1 cellular context compared by ENCODE assay signal in the genomic region with DNA sequence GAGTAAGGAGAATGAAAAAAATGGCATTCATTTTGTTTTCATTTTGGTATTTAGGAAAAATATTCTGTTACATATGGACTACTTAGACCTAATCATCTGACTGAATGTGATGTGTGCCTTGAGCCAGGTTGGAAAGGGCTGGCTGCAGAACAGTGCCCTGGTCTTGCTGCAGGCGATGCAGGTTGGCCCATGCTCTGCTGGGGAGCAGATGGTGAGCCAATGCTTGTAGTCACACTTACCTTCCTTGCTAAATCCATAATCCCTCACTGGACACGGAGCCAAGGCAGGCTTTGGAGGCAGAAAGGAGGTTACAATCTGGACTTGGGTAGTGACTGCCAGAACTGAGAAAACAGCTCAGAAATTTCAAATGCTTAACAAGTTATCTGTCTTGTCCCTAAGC.
TF ChIP-seq lines count a peak whose summit lies in the region.

No MANE protein-coding gene starts in this region.

TF ChIP-seq in GM23338, 12 proteins besides CTCF, POLR2A, EP300 and RAD21 (continued from another document):
- TF ChIP-seq, protein P1, sequence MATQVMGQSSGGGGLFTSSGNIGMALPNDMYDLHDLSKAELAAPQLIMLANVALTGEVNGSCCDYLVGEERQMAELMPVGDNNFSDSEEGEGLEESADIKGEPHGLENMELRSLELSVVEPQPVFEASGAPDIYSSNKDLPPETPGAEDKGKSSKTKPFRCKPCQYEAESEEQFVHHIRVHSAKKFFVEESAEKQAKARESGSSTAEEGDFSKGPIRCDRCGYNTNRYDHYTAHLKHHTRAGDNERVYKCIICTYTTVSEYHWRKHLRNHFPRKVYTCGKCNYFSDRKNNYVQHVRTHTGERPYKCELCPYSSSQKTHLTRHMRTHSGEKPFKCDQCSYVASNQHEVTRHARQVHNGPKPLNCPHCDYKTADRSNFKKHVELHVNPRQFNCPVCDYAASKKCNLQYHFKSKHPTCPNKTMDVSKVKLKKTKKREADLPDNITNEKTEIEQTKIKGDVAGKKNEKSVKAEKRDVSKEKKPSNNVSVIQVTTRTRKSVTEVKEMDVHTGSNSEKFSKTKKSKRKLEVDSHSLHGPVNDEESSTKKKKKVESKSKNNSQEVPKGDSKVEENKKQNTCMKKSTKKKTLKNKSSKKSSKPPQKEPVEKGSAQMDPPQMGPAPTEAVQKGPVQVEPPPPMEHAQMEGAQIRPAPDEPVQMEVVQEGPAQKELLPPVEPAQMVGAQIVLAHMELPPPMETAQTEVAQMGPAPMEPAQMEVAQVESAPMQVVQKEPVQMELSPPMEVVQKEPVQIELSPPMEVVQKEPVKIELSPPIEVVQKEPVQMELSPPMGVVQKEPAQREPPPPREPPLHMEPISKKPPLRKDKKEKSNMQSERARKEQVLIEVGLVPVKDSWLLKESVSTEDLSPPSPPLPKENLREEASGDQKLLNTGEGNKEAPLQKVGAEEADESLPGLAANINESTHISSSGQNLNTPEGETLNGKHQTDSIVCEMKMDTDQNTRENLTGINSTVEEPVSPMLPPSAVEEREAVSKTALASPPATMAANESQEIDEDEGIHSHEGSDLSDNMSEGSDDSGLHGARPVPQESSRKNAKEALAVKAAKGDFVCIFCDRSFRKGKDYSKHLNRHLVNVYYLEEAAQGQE (IDR thresholded peaks at IDR 0.05; ENCODE audit: unreplicated experiment) = no peak
- no peak for TF ChIP-seq ZNF331 (CRISPR knock-in tag; IDR thresholded peaks at IDR 0.05; ENCODE audit: low read depth)
